8 cellular contexts compared by ENCODE assay signal in the genomic region with DNA sequence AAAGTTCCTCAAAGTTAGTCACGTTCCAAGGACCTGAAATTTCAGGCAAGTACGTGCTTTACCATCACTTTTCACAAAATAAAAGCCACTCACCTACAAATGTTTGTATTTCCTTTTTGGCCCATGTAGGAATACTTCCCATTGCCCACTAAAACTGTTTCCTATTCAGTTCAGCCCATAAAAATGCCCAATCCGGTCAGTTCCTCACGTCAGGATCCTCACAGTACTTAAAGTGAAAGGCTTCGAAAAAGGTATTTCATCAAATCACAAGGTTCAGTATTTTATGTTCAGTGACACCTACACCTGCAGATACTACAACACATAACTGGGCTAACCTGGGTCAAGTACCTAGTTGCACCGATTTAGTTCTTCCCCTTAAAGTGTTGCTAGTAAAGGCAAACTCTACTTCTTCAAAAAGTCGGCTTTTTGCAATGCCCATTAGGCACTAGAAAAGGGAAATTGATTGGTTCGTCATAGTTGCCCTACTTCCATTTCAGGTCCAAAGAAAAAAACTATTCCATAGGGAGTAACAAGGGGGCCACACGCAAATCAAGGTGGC. TPM values are rescaled to one million over a fixed set of nuclear protein-coding genes. Genes with fewer than 3 reads are reported as not detected.
DNase-seq lines count a peak whose midpoint lies in the region; ATAC-seq and TF ChIP-seq lines count a peak whose summit lies in the region.

No MANE protein-coding gene starts in this region.

- H3K9me3 Mint-ChIP-seq in T-cell, result no peaks in the 10 kb centered on the region
- H3K9me3 Mint-ChIP-seq in neural progenitor cell, result no peaks in the 10 kb centered on the region

- H3K4me2 ChIP-seq in BLaER1 (peak overlapping the region; percentile 81), neural progenitor cell (peak overlapping the region; percentile 90)

- POLR2A ChIA-PET in T-cell (lab: Charles Lee), result no interaction called here

- peaks cover 11% of the 10 kb centered on the region for H3F3A ChIP-seq in neural progenitor cell (ENCODE audit: low read depth)

- WGBS in esophagus, 2 donors, result 4 to 6% methylated on average over 9 of the region's 9 CpGs

- H3K27ac Mint-ChIP-seq in T-cell (peak overlapping the region; percentile 96 to 97), neural progenitor cell (peak overlapping the region; percentile 98)

- H3K36me3 ChIP-seq in BLaER1, result 0 out of 2 replicates have a peak, but pooled peaks cover 4% of the 10 kb centered on the region
- no peaks in the 10 kb centered on the region for H3K36me3 ChIP-seq in esophagus (ENCODE audit: control insufficient read depth in 2 of 2, insufficient read depth in 2 of 2, low read length in 1 of 2)
- no peaks in the 10 kb centered on the region for H3K36me3 ChIP-seq in neural progenitor cell

- CTCF ChIA-PET in T-cell (lab: Charles Lee), result interaction anchor here in 1 of 2 donors (0.9 kb wide), 1 partner anchor 8 kb away, joined by 3 read pairs; no protein-coding TSS in a partner anchor

- H3K27me3 ChIP-seq in BLaER1, result no peaks in the 10 kb centered on the region
- H3K27me3 ChIP-seq in esophagus (ENCODE audit: control insufficient read depth in 1 of 2, insufficient read depth in 2 of 2, low read length in 2 of 2), result no peaks in the 10 kb centered on the region
- no peaks in the 10 kb centered on the region for H3K27me3 ChIP-seq in neural progenitor cell

- H4K20me1 ChIP-seq in BLaER1, result peaks cover 13% of the 10 kb centered on the region; the same call in 1 of the 2 replicates
- no peaks in the 10 kb centered on the region for H4K20me1 ChIP-seq in neural progenitor cell (ENCODE audit: low read depth)

- DNase-seq in T-cell, result no peak
- no peak for DNase-seq in neural progenitor cell (ENCODE audit: low spot score)
- DNase-seq in omental fat pad (ENCODE audit: low spot score), result no peak
- DNase-seq in middle frontal gyrus (ENCODE audit: extremely low spot score, low spot score), result no peak

- H3K36me3 Mint-ChIP-seq in T-cell (no peaks in the 10 kb centered on the region), neural progenitor cell (peaks cover 6% of the 10 kb centered on the region)

- H3K4me1 ChIP-seq in BLaER1 (peaks cover 39% of the 10 kb centered on the region), esophagus (ENCODE audit: control insufficient read depth in 2 of 2, insufficient read depth in 2 of 2, low read length in 1 of 2) (no peaks in the 10 kb centered on the region), neural progenitor cell (peaks cover 20% of the 10 kb centered on the region)

- H3K9me3 ChIP-seq in BLaER1 (no peaks in the 10 kb centered on the region), esophagus (ENCODE audit: control insufficient read depth in 2 of 2, insufficient read depth in 1 of 2, low read depth in 1 of 2, low read length in 1 of 2) (no peaks in the 10 kb centered on the region), neural progenitor cell (ENCODE audit: low read depth) (no peaks in the 10 kb centered on the region)

- H3K4me1 Mint-ChIP-seq in T-cell (peaks cover 61 to 62% (median 61%) of the 10 kb centered on the region in 3 donors), neural progenitor cell (peaks cover 33% of the 10 kb centered on the region)

- no peak for TF ChIP-seq CTCF in neural progenitor cell (IDR thresholded peaks at IDR 0.05)
- TF ChIP-seq CTCF in omental fat pad (IDR thresholded peaks at IDR 0.05), result no peak

- H3K27ac ChIP-seq in BLaER1, result peak overlapping the region; percentile 90
- H3K27ac ChIP-seq in esophagus (ENCODE audit: low read depth in 2 of 2, low read length in 1 of 2), result peak overlapping the region; percentile 83 to 89
- no peak overlapping the region for H3K27ac ChIP-seq in neural progenitor cell

- peak; percentile 1 for ATAC-seq in HG03060 (IDR thresholded peaks at IDR 0.05; ENCODE audit: low read depth, unreplicated experiment)
- no peak for ATAC-seq in T-cell (replicated peaks in 1 of 4)
- ATAC-seq in omental fat pad (ENCODE audit: low FRiP score), result no peak
- no peak for ATAC-seq in GM21619 (IDR thresholded peaks at IDR 0.05; ENCODE audit: unreplicated experiment)

- peaks cover 59% of the 10 kb centered on the region for H3K79me2 ChIP-seq in neural progenitor cell (ENCODE audit: low read depth)

- H3K9ac ChIP-seq in BLaER1 (peak overlapping the region; percentile 92), neural progenitor cell (peak overlapping the region; percentile 84)

- H3K4me3 ChIP-seq in BLaER1 (peak overlapping the region; percentile 90), esophagus (ENCODE audit: low read depth in 1 of 2, low read length in 2 of 2) (peak overlapping the region; percentile 90 to 96), neural progenitor cell (peak overlapping the region; percentile 92)

- H2AFZ ChIP-seq in neural progenitor cell (replicated peaks), result peak overlapping the region; percentile 99

- H3K4me3 Mint-ChIP-seq in T-cell (peak overlapping the region; percentile 92 to 97 (median 97)), neural progenitor cell (peak overlapping the region; percentile 100)

- H3K27me3 Mint-ChIP-seq in T-cell (no peaks in the 10 kb centered on the region), neural progenitor cell (ENCODE audit: insufficient read depth, low read depth) (peaks cover 4% of the 10 kb centered on the region)

RNA-seq across cellular contexts. Expression of gene SNX13, which starts 1.1 kb away (rescaled TPM):
- 10 to 100 TPM; 29.4 to 34.1 (median 33.1) TPM for total RNA-seq in T-cell
- 1 to 10 TPM; 6.6 to 7.4 TPM for polyA plus RNA-seq in esophagus
- total RNA-seq in neural progenitor cell (ENCODE audit: low replicate concordance), result 41.3 and 67.5 TPM in 2 replicates
- total RNA-seq in omental fat pad, result 10 to 100 TPM; 59.2 to 88.4 (median 68.9) TPM
